In genomic region chr14:29846339-29847129, GRCh38 we compare ENCODE assay signal across 11 cellular contexts.
DNase-seq lines count a peak whose midpoint lies in the region; ATAC-seq and TF ChIP-seq lines count a peak whose summit lies in the region.
"Had no signal": no experiment of that assay in that cellular context is flagged by ENCODE, and none has a peak within 500 bp of the region (broad histone marks: within the 10 kb centered on the region; RNA-seq: fewer than 3 reads in every experiment).

No MANE protein-coding gene starts in this region.

- no peak overlapping the region for H3K27ac ChIP-seq in thyroid gland
- H3K27ac ChIP-seq: ovary had no signal

- no peaks in the 10 kb centered on the region for H3K36me3 ChIP-seq in thyroid gland
- H3K36me3 ChIP-seq: ovary had no signal

- H3K4me3 ChIP-seq in epithelial cell of proximal tubule (ENCODE audit: low read depth, low read length) (peak overlapping the region; percentile 7), thyroid gland (replicated peaks in 1 of 3) (no peak overlapping the region)
- H3K4me3 ChIP-seq: ovary had no signal

- peak; percentile 17 for TF ChIP-seq CTCF in epithelial cell of proximal tubule (conservative IDR thresholded peaks at IDR 0.05; ENCODE audit: low read depth, low read length)
- TF ChIP-seq CTCF in thyroid gland (IDR thresholded peaks at IDR 0.05) = no peak

- no peaks in the 10 kb centered on the region for H3K27me3 Mint-ChIP-seq in T-helper 2 cell treated with Interferon-gamma antibody and Interleukin-4, amounts not matched to agents 5 μg/mL and 100 μg/mL, for 36 hours (ENCODE audit: low read depth)
- H3K27me3 Mint-ChIP-seq: activated T-cell treated with anti-CD3 and anti-CD28 coated beads, Interleukin-2, amount 50 U/mL, for 24 hours had no signal

- H3K9me3 ChIP-seq in thyroid gland = no peaks in the 10 kb centered on the region
- H3K9me3 ChIP-seq: ovary had no signal

- peaks cover 38% of the 10 kb centered on the region for H3K9me3 Mint-ChIP-seq in T-helper 2 cell treated with Interferon-gamma antibody and Interleukin-4, amounts not matched to agents 5 μg/mL and 100 μg/mL, for 36 hours

- 57 to 66% methylated on average over 2 of the region's 2 CpGs for WGBS in thyroid gland, 2 donors

- peaks cover 0 to 7% of the 10 kb centered on the region in 2 donors for H3K4me1 ChIP-seq in thyroid gland

- TF ChIP-seq POLR2A in GM18505 (IDR thresholded peaks at IDR 0.05; ENCODE audit: borderline replicate concordance, extremely low read depth, insufficient read depth, insufficient read length) (no peak), thyroid gland (IDR thresholded peaks at IDR 0.05) (no peak)

- no peak overlapping the region for H3K4me3 Mint-ChIP-seq in T-helper 2 cell treated with Interferon-gamma antibody and Interleukin-4, amounts not matched to agents 5 μg/mL and 100 μg/mL, for 36 hours
- H3K4me3 Mint-ChIP-seq: activated T-cell treated with anti-CD3 and anti-CD28 coated beads, Interleukin-2, amount 50 U/mL, for 24 hours had no signal

- H3K27ac Mint-ChIP-seq in T-helper 2 cell treated with Interferon-gamma antibody and Interleukin-4, amounts not matched to agents 5 μg/mL and 100 μg/mL, for 36 hours = no peak overlapping the region
- H3K27ac Mint-ChIP-seq: activated T-cell treated with anti-CD3 and anti-CD28 coated beads, Interleukin-2, amount 50 U/mL, for 24 hours had no signal

- no peaks in the 10 kb centered on the region for H3K4me1 Mint-ChIP-seq in T-helper 2 cell treated with Interferon-gamma antibody and Interleukin-4, amounts not matched to agents 5 μg/mL and 100 μg/mL, for 36 hours (ENCODE audit: low read depth)

- ATAC-seq in GM18505 (IDR thresholded peaks at IDR 0.05; ENCODE audit: unreplicated experiment) (peak; percentile 52), GM21619 (IDR thresholded peaks at IDR 0.05; ENCODE audit: unreplicated experiment) (peak; percentile 72), HG03575 (IDR thresholded peaks at IDR 0.05; ENCODE audit: extremely low read depth, insufficient number of reproducible peaks, low FRiP score, unreplicated experiment) (peak; percentile 66)

- no peaks in the 10 kb centered on the region for H3K27me3 ChIP-seq in thyroid gland
- H3K27me3 ChIP-seq: ovary had no signal

- DNase-seq in epithelial cell of proximal tubule (ENCODE audit: low read depth) (peak; percentile 96), NCI-H128 (lab: John Stamatoyannopoulos, UW; ENCODE audit: unreplicated experiment) (no peak), AML-193 (lab: John Stamatoyannopoulos, UW) (no peak), thyroid gland (no peak)
- no peak for DNase-seq in T-helper 2 cell treated with Interferon-gamma antibody and Interleukin-4, amounts not matched to agents 5 μg/mL and 100 μg/mL, for 36 hours (ENCODE audit: low spot score)
- DNase-seq: activated T-cell treated with anti-CD3 and anti-CD28 coated beads, Interleukin-2, amount 50 U/mL, for 24 hours; EL; ovary had no signal

- intact Hi-C loops in thyroid gland (cut with DNase I) = no loop called here

- no peaks in the 10 kb centered on the region for H3K36me3 Mint-ChIP-seq in T-helper 2 cell treated with Interferon-gamma antibody and Interleukin-4, amounts not matched to agents 5 μg/mL and 100 μg/mL, for 36 hours (ENCODE audit: low read depth)
